In genomic region chr2:86015699-86016098, GRCh38 we compare ENCODE assay signal across 27 cellular contexts.
"Had no signal": no experiment of that assay in that cellular context is flagged by ENCODE, and none has a peak within 500 bp of the region (broad histone marks: within the 10 kb centered on the region; RNA-seq: fewer than 3 reads in every experiment).

No MANE protein-coding gene starts in this region.

- H3K4me1 Mint-ChIP-seq: activated T-helper 17 cell treated with anti-CD3 and anti-CD28 coated beads, Interleukin-2, amount 50 U/mL, for 72 hours had no signal

- H3K9ac ChIP-seq: SK-N-SH had no signal

- H3K9me3 ChIP-seq: adrenal gland, SJSA1, SK-N-SH had no signal

- H3K4me3 ChIP-seq: adrenal gland, body of pancreas, breast epithelium, SJSA1 had no signal

- H3K27ac ChIP-seq: adrenal gland, body of pancreas, breast epithelium, SJSA1 had no signal

- H3K4me2 ChIP-seq: SK-N-SH had no signal

- DNase-seq: activated CD4-positive, alpha-beta T cell treated with anti-CD3 and anti-CD28 coated beads for 36 hours; activated CD4-positive, alpha-beta T cell treated with anti-CD3 and anti-CD28 coated beads, Interleukin-2, amount 10 ng/mL, durations not matched to agents 7 days and 5 days; activated CD4-positive, alpha-beta T cell treated with anti-CD3 and anti-CD28 coated beads, Interleukin-2, amount 50 U/mL, for 48 hours; activated naive CD4-positive, alpha-beta T cell; activated T-cell treated with anti-CD3 and anti-CD28 coated beads, Interleukin-2, amount 50 U/mL, for 1 hour; activated T-cell treated with anti-CD3 and anti-CD28 coated beads, Interleukin-2, amount 50 U/mL, for 72 hours; adrenal gland; body of pancreas; Karpas-422; NCI-H1105; NCI-H1436; NCI-H1694 treated with DMSO at 0.1 percent for 48 hours; NCI-H2029; NCI-H345; NCI-H524 treated with DMSO at 0.1 percent for 48 hours; SHP77 treated with DMSO at 0.1 percent for 48 hours; SK-N-SH had no signal

- H3K27ac Mint-ChIP-seq: activated CD4-positive, alpha-beta T cell treated with anti-CD3 and anti-CD28 coated beads for 36 hours; activated naive CD4-positive, alpha-beta T cell treated with anti-CD3 and anti-CD28 coated beads, Interleukin-2, amount 50 U/mL, for 72 hours; activated T-cell treated with anti-CD3 and anti-CD28 coated beads, Interleukin-2, amount 50 U/mL, for 72 hours; activated T-helper 17 cell treated with anti-CD3 and anti-CD28 coated beads, Interleukin-2, amount 50 U/mL, for 72 hours; T-helper 2 cell treated with Interferon-gamma antibody and Interleukin-4, amounts not matched to agents 5 μg/mL and 100 μg/mL, for 36 hours had no signal

- ATAC-seq: activated CD4-positive, alpha-beta T cell treated with anti-CD3 and anti-CD28 coated beads for 36 hours; activated CD4-positive, CD25-positive, alpha-beta regulatory T cell treated with anti-CD3 and anti-CD28 coated beads, Interleukin-2, amount 50 U/mL, for 24 hours; activated naive CD4-positive, alpha-beta T cell treated with anti-CD3 and anti-CD28 coated beads, Interleukin-2, amount 50 U/mL, for 72 hours; activated T-cell treated with anti-CD3 and anti-CD28 coated beads, Interleukin-2, amount 50 U/mL, for 72 hours; activated T-helper 17 cell treated with anti-CD3 and anti-CD28 coated beads, Interleukin-2, amount 50 U/mL, for 72 hours; body of pancreas; Panc1 had no signal

- H3K4me1 ChIP-seq: breast epithelium had no signal

- FAIRE-seq: astrocyte, TTC549 had no signal

- H3K27me3 Mint-ChIP-seq: activated CD4-positive, alpha-beta T cell treated with anti-CD3 and anti-CD28 coated beads for 36 hours; activated CD4-positive, alpha-beta T cell treated with anti-CD3 and anti-CD28 coated beads, Interleukin-2, amount 10 ng/mL, durations not matched to agents 7 days and 5 days; activated T-helper 17 cell treated with anti-CD3 and anti-CD28 coated beads, Interleukin-2, amount 50 U/mL, for 72 hours had no signal

- H3K36me3 ChIP-seq: adrenal gland, breast epithelium, SJSA1 had no signal

- H3K4me3 Mint-ChIP-seq: activated CD4-positive, alpha-beta T cell treated with anti-CD3 and anti-CD28 coated beads for 36 hours; activated CD4-positive, alpha-beta T cell treated with anti-CD3 and anti-CD28 coated beads, Interleukin-2, amount 10 ng/mL, durations not matched to agents 7 days and 5 days; activated T-cell treated with anti-CD3 and anti-CD28 coated beads, Interleukin-2, amount 50 U/mL, for 72 hours; activated T-helper 17 cell treated with anti-CD3 and anti-CD28 coated beads, Interleukin-2, amount 50 U/mL, for 72 hours; T-helper 1 cell treated with Interleukin-12 subunit alpha and Interleukin-12 subunit beta and Interleukin-4 antibody, amounts not matched to agents 30 μg/mL and 1 μg/mL, for 36 hours; T-helper 2 cell treated with Interferon-gamma antibody and Interleukin-4, amounts not matched to agents 5 μg/mL and 100 μg/mL, for 36 hours had no signal

- H3K27me3 ChIP-seq: adrenal gland, body of pancreas, breast epithelium, SJSA1 had no signal
